In the genomic region with DNA sequence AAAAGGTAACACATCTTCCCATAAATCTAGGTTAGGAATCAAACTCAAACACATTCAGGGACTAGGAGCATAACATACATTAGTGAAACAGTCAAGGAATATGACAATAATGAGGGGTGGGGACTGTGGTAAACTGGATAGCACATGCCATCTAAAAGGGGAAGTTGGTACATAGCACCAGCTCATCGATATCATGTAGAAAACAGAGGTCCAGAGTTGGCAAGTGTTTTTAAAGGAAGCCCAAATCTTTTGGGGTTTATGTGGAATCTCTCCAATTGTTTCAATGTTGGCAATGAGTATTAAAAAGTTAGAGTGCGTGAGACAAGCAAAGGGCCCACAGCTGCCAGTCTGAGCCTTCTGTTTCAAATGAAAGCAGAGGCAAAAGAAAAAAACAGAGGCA, we compare ENCODE assay signal across 12 cellular contexts. TPM values are rescaled to one million over a fixed set of nuclear protein-coding genes. Genes with fewer than 3 reads are reported as not detected.
A peak's percentile ranks its signal among the peaks of the same experiment; 100 is the strongest.
DNase-seq lines count a peak whose midpoint lies in the region; ATAC-seq and TF ChIP-seq lines count a peak whose summit lies in the region.
"Had no signal": no experiment of that assay in that cellular context is flagged by ENCODE, and none has a peak within 500 bp of the region (broad histone marks: within the 10 kb centered on the region; RNA-seq: fewer than 3 reads in every experiment).

No MANE protein-coding gene starts in this region.

- H3K27ac Mint-ChIP-seq in activated naive CD4-positive, alpha-beta T cell treated with anti-CD3 and anti-CD28 coated beads, Interleukin-2, amount 50 U/mL, for 24 hours, result peak overlapping the region; percentile 98
- H3K27ac Mint-ChIP-seq in activated CD4-positive, alpha-beta memory T cell treated with anti-CD3 and anti-CD28 coated beads for 36 hours, result peak overlapping the region; percentile 79

- peak overlapping the region in 1 of 2 experiments; percentile 67 for H2BK12ac ChIP-seq in mesenchymal stem cell (ENCODE audit: low read length in 2 of 2)

- peaks cover 96% of the 10 kb centered on the region for H3K4me1 Mint-ChIP-seq in activated naive CD4-positive, alpha-beta T cell treated with anti-CD3 and anti-CD28 coated beads, Interleukin-2, amount 50 U/mL, for 24 hours
- peaks cover 82% of the 10 kb centered on the region for H3K4me1 Mint-ChIP-seq in activated CD4-positive, alpha-beta memory T cell treated with anti-CD3 and anti-CD28 coated beads for 36 hours (ENCODE audit: low read depth)

- no peak overlapping the region for H2BK15ac ChIP-seq in mesenchymal stem cell (ENCODE audit: low read depth, poor library complexity, severe bottlenecking)

- H3K4me3 Mint-ChIP-seq in activated naive CD4-positive, alpha-beta T cell treated with anti-CD3 and anti-CD28 coated beads, Interleukin-2, amount 50 U/mL, for 24 hours, result no peak overlapping the region
- no peak overlapping the region for H3K4me3 Mint-ChIP-seq in activated CD4-positive, alpha-beta memory T cell treated with anti-CD3 and anti-CD28 coated beads for 36 hours

- H2AK5ac ChIP-seq in mesenchymal stem cell (ENCODE audit: low read length, severe bottlenecking), result no peak overlapping the region

- H3K27ac ChIP-seq in mesenchymal stem cell (ENCODE audit: low read length, poor library complexity, severe bottlenecking) (no peak overlapping the region), transverse colon (peak overlapping the region; percentile 74 to 90 (median 86))
- H3K27ac ChIP-seq: SK-N-MC had no signal

- H3K9me3 Mint-ChIP-seq in activated naive CD4-positive, alpha-beta T cell treated with anti-CD3 and anti-CD28 coated beads, Interleukin-2, amount 50 U/mL, for 24 hours, result no peaks in the 10 kb centered on the region
- no peaks in the 10 kb centered on the region for H3K9me3 Mint-ChIP-seq in activated CD4-positive, alpha-beta memory T cell treated with anti-CD3 and anti-CD28 coated beads for 36 hours

- H3K27me3 ChIP-seq in mesenchymal stem cell (ENCODE audit: control insufficient read depth in 1 of 2, insufficient read depth in 1 of 2, low read length in 2 of 2), result no peaks in the 10 kb centered on the region
- no peaks in the 10 kb centered on the region for H3K27me3 ChIP-seq in transverse colon

- in situ Hi-C loops in transverse colon (cut with MboI; ENCODE audit: low pct_ligation_motif_present in 1 of 4, low pct_unique_long_range_greater_than_20kb in 1 of 4, low sequenced_read_pairs in 3 of 4), result no loop called here

- no peak overlapping the region for H2BK120ac ChIP-seq in mesenchymal stem cell (ENCODE audit: low read depth, low read length)

- no peak for TF ChIP-seq EP300 in transverse colon (IDR thresholded peaks at IDR 0.05; ENCODE audit: low read depth)

- H3K4me3 ChIP-seq in mesenchymal stem cell (ENCODE audit: insufficient read depth in 1 of 2, low read depth in 1 of 2, low read length in 2 of 2), result peak overlapping the region in 1 of 2 experiments; percentile 23
- H3K4me3 ChIP-seq in transverse colon, result no peak overlapping the region
- H3K4me3 ChIP-seq: SK-N-MC had no signal

- no peak overlapping the region for H2AFZ ChIP-seq in mesenchymal stem cell (ENCODE audit: low read depth, low read length)

- CTCF ChIA-PET in activated CD4-positive, alpha-beta memory T cell treated with anti-CD3 and anti-CD28 coated beads for 36 hours (lab: Charles Lee), result interaction anchor here (0.8 to 3.9 kb wide), 3 partner anchors 25 to 331 kb away, joined by 3 to 16 read pairs (median 5); a partner anchor contains a TSS

- no peak for TF ChIP-seq POLR2A in transverse colon (IDR thresholded peaks at IDR 0.05)

- no peak overlapping the region for H4K91ac ChIP-seq in mesenchymal stem cell (ENCODE audit: low read length)

- H3K36me3 ChIP-seq in mesenchymal stem cell (ENCODE audit: control insufficient read depth in 1 of 2, insufficient read depth in 2 of 2, low read depth in 1 of 2, low read length in 2 of 2), result peaks cover 0 to 17% of the 10 kb centered on the region in 2 experiments
- no peaks in the 10 kb centered on the region for H3K36me3 ChIP-seq in transverse colon

- H3K9ac ChIP-seq in mesenchymal stem cell (ENCODE audit: low read length), result peak overlapping the region; percentile 81

- no peak for ATAC-seq in HG02938 (IDR thresholded peaks at IDR 0.05; ENCODE audit: unreplicated experiment)
- ATAC-seq in HG02884 (IDR thresholded peaks at IDR 0.05; ENCODE audit: unreplicated experiment), result no peak

- H3K4ac ChIP-seq in mesenchymal stem cell (ENCODE audit: low read depth in 1 of 2, low read length in 2 of 2), result no peak overlapping the region

- H3K23ac ChIP-seq in mesenchymal stem cell (ENCODE audit: low read length in 2 of 2), result no peak overlapping the region

- H3K4me2 ChIP-seq in mesenchymal stem cell (ENCODE audit: low read length, poor library complexity, severe bottlenecking), result no peak overlapping the region

- no peak overlapping the region for H4K8ac ChIP-seq in mesenchymal stem cell (ENCODE audit: low read length)

- no peak for DNase-seq in activated naive CD4-positive, alpha-beta T cell treated with Interleukin-2 at 50 U/mL for 16 hours
- no peak for DNase-seq in activated CD4-positive, alpha-beta memory T cell treated with anti-CD3 and anti-CD28 coated beads for 36 hours
- DNase-seq in mesenchymal stem cell, result no peak
- DNase-seq in transverse colon, result no peak
- no peak for DNase-seq in stimulated activated CD4-positive, alpha-beta T cell treated with anti-CD3 and anti-CD28 coated beads, Interleukin-1b, Interleukin-23, amount 100 ng/mL, for 48 hours
- DNase-seq: activated CD8-positive, alpha-beta memory T cell treated with anti-CD3 and anti-CD28 coated beads, Interleukin-2, amount 50 U/mL, for 48 hours; cerebellar nuclear complex; NCI-H2171 treated with DMSO at 0.1 percent for 48 hours had no signal

- H3K18ac ChIP-seq in mesenchymal stem cell (ENCODE audit: low read depth in 1 of 2, low read length in 2 of 2), result no peak overlapping the region

- H3K27me3 Mint-ChIP-seq in activated naive CD4-positive, alpha-beta T cell treated with anti-CD3 and anti-CD28 coated beads, Interleukin-2, amount 50 U/mL, for 24 hours, result no peaks in the 10 kb centered on the region
- H3K27me3 Mint-ChIP-seq in activated CD4-positive, alpha-beta memory T cell treated with anti-CD3 and anti-CD28 coated beads for 36 hours, result no peaks in the 10 kb centered on the region

- H3K4me1 ChIP-seq in mesenchymal stem cell (ENCODE audit: control insufficient read depth, insufficient read depth, low read depth, low read length) (peaks cover 10% of the 10 kb centered on the region), transverse colon (peaks cover 15 to 47% (median 27%) of the 10 kb centered on the region in 4 donors)

- no peaks in the 10 kb centered on the region for H3K79me1 ChIP-seq in mesenchymal stem cell (replicated peaks; ENCODE audit: low read length, poor library complexity, severe bottlenecking)

- H3K9me3 ChIP-seq in mesenchymal stem cell (ENCODE audit: control insufficient read depth, low read length), result no peaks in the 10 kb centered on the region
- H3K9me3 ChIP-seq in transverse colon, result no peaks in the 10 kb centered on the region

- intact Hi-C loops in activated CD4-positive, alpha-beta memory T cell treated with anti-CD3 and anti-CD28 coated beads for 36 hours (cut with micrococcal nuclease), result loop anchor here (5.0 kb wide), 1 partner anchor 191 kb away; no protein-coding TSS in a partner anchor
- intact Hi-C loops in transverse colon (cut with DNase I; ENCODE audit: low total_unique reads), result loop anchor here (1.0 to 5.0 kb wide), 2 partner anchors 25 to 1116 kb away; a partner anchor contains a TSS

- 98% methylated on average over 2 of the region's 2 CpGs for WGBS in mesenchymal stem cell
- 68 to 88% methylated on average over 2 of the region's 2 CpGs for WGBS in transverse colon (ENCODE audit: low coverage in 1 of 2), 2 donors

- H3K36me3 Mint-ChIP-seq in activated naive CD4-positive, alpha-beta T cell treated with anti-CD3 and anti-CD28 coated beads, Interleukin-2, amount 50 U/mL, for 24 hours, result peaks cover 12% of the 10 kb centered on the region
- H3K36me3 Mint-ChIP-seq in activated CD4-positive, alpha-beta memory T cell treated with anti-CD3 and anti-CD28 coated beads for 36 hours, result peaks cover 9% of the 10 kb centered on the region

- H2BK5ac ChIP-seq in mesenchymal stem cell (ENCODE audit: low read depth, low read length, poor library complexity, severe bottlenecking), result no peak overlapping the region

- H3K14ac ChIP-seq in mesenchymal stem cell (ENCODE audit: low read length in 2 of 2), result no peak overlapping the region

- TF ChIP-seq CTCF in transverse colon (IDR thresholded peaks at IDR 0.05), result no peak

- POLR2A ChIA-PET in activated CD4-positive, alpha-beta memory T cell treated with anti-CD3 and anti-CD28 coated beads for 36 hours (lab: Charles Lee), result interaction anchor here (1.0 kb wide), 1 partner anchor 9 kb away, joined by 3 read pairs; no protein-coding TSS in a partner anchor

RNA-seq across cellular contexts. Expression of a gene that starts 24.4 kb away (rescaled TPM):
- 10 to 100 TPM; 24.1 to 29.5 TPM for total RNA-seq in activated CD4-positive, alpha-beta memory T cell treated with anti-CD3 and anti-CD28 coated beads for 36 hours
- polyA plus RNA-seq in mesenchymal stem cell (2013, experiment 1 of 2), result 31.0 TPM
- 28.9 TPM for polyA plus RNA-seq in mesenchymal stem cell (2013, experiment 2 of 2)
- 10 to 100 TPM in 1 of 4 donors, 1 to 10 TPM in 3; 6.2 to 43.4 (median 6.8) TPM for total RNA-seq in transverse colon
